ENCODE assay signal across 10 cellular contexts in the genomic region with DNA sequence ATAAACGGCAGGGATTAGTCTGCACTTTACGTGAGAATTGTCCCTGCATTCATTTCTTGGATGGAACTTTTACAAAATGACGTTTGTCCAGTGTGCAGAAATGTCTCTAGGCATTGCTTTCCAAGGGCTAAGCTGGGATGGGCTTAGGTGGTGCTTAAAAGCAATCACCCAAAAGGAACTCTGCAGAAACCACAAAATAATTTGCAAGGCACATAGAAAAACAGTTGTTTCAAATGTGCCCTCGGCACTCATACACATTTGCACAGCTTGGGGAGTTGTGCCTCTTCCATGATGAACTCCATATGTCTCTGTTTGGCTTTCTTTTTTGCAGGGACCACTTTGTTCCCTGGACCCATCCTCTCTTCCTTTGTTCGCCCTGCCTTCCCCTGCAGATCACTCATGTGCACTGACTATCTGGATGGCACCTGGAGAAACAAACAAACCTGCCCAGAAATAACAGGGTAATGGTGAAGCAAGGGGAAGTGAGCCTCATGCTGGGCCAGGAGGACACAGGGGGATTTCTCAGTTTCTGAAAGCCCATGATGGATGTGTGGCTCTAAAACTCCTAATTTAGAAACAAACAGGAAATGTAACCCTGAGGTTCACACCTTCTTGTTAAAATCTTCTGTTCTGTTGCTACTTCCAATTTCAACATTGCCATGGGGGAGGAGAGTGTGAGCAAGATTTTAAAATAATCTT.
DNase-seq lines count a peak whose midpoint lies in the region; ATAC-seq, FAIRE-seq and TF ChIP-seq lines count a peak whose summit lies in the region.
"Had no signal": no experiment of that assay in that cellular context is flagged by ENCODE, and none has a peak within 500 bp of the region (broad histone marks: within the 10 kb centered on the region; RNA-seq: fewer than 3 reads in every experiment).

No MANE protein-coding gene starts in this region.

- CTCF ChIA-PET in activated CD8-positive, alpha-beta memory T cell treated with anti-CD3 and anti-CD28 coated beads, Interleukin-2, amount 10 ng/mL, durations not matched to agents 7 days and 5 days (lab: Charles Lee), result interaction anchor here (1.6 kb wide), 1 partner anchor 17 kb away, joined by 3 read pairs; no protein-coding TSS in a partner anchor
- CTCF ChIA-PET in PC-3 (lab: Charles Lee), result no interaction called here

- H3K4me1 Mint-ChIP-seq in activated CD8-positive, alpha-beta memory T cell treated with anti-CD3 and anti-CD28 coated beads, Interleukin-2, amount 10 ng/mL, durations not matched to agents 7 days and 5 days, result peaks cover 8% of the 10 kb centered on the region

- no peak overlapping the region for H3K9ac ChIP-seq in PC-3 (ENCODE audit: low read length)

- no peak overlapping the region for H2AFZ ChIP-seq in PC-3 (ENCODE audit: low read length)

- H3K4me1 ChIP-seq in PC-3 (ENCODE audit: insufficient read depth, low read length), result peaks cover 8% of the 10 kb centered on the region; the same call in 1 of the 2 replicates
- H3K4me1 ChIP-seq: A549 had no signal

- POLR2A ChIA-PET in PC-3 (lab: Charles Lee; ENCODE audit: unreplicated experiment), result no interaction called here

- no peaks in the 10 kb centered on the region for H3K79me2 ChIP-seq in PC-3 (ENCODE audit: low read length)

- 0 out of 2 replicates have a peak, but pooled peaks cover 3% of the 10 kb centered on the region for H3K9me3 ChIP-seq in PC-3 (ENCODE audit: low read length)
- H3K9me3 ChIP-seq: A549 had no signal

- no peaks in the 10 kb centered on the region for H3K9me2 ChIP-seq in PC-3 (replicated peaks; ENCODE audit: low read length)

- H3K4me3 Mint-ChIP-seq in activated CD8-positive, alpha-beta memory T cell treated with anti-CD3 and anti-CD28 coated beads, Interleukin-2, amount 10 ng/mL, durations not matched to agents 7 days and 5 days, result no peak overlapping the region

- H3K27ac Mint-ChIP-seq in activated CD8-positive, alpha-beta memory T cell treated with anti-CD3 and anti-CD28 coated beads, Interleukin-2, amount 10 ng/mL, durations not matched to agents 7 days and 5 days, result peak overlapping the region; percentile 6

- ATAC-seq in activated CD8-positive, alpha-beta memory T cell treated with anti-CD3 and anti-CD28 coated beads, Interleukin-2, amount 10 ng/mL, durations not matched to agents 7 days and 5 days, result peak; percentile 51
- ATAC-seq in HG02610 (IDR thresholded peaks at IDR 0.05; ENCODE audit: unreplicated experiment), result peak; percentile 85
- no peak for ATAC-seq in PC-3
- ATAC-seq: A549 had no signal

- H3K36me3 ChIP-seq in PC-3 (ENCODE audit: low read depth, low read length), result no peaks in the 10 kb centered on the region
- H3K36me3 ChIP-seq: brain microvascular endothelial cell had no signal

- no peaks in the 10 kb centered on the region for H3K27me3 ChIP-seq in PC-3 (ENCODE audit: low read length)
- H3K27me3 ChIP-seq: brain microvascular endothelial cell had no signal

- no TSS peak for BruUV-seq in PC-3 (replicated peaks; lab: Mats Ljungman, UMichigan)

- H3K27me3 Mint-ChIP-seq in activated CD8-positive, alpha-beta memory T cell treated with anti-CD3 and anti-CD28 coated beads, Interleukin-2, amount 10 ng/mL, durations not matched to agents 7 days and 5 days, result peaks cover 11% of the 10 kb centered on the region

- no peak overlapping the region for H3K27ac ChIP-seq in PC-3 (ENCODE audit: low read length)
- H3K27ac ChIP-seq: A549, brain microvascular endothelial cell had no signal

- no peaks in the 10 kb centered on the region for H3F3A ChIP-seq in PC-3 (ENCODE audit: low read length, unreplicated experiment)

- H3K4me2 ChIP-seq in PC-3 (ENCODE audit: low read length), result no peak overlapping the region
- H3K4me2 ChIP-seq: A549 had no signal

- no peaks in the 10 kb centered on the region for H3K9me3 Mint-ChIP-seq in activated CD8-positive, alpha-beta memory T cell treated with anti-CD3 and anti-CD28 coated beads, Interleukin-2, amount 10 ng/mL, durations not matched to agents 7 days and 5 days (ENCODE audit: low read depth)

- DNase-seq in activated CD8-positive, alpha-beta memory T cell treated with anti-CD3 and anti-CD28 coated beads, Interleukin-2, amount 10 ng/mL, durations not matched to agents 7 days and 5 days, result no peak
- DNase-seq in activated CD8-positive, alpha-beta memory T cell treated with anti-CD3 and anti-CD28 coated beads, Interleukin-2, amount 50 U/mL, for 4 hours, result no peak
- peak; percentile 80 for DNase-seq in NCI-H69 (lab: John Stamatoyannopoulos, UW)
- DNase-seq in PC-3, result no peak
- DNase-seq in urothelium cell line (ENCODE audit: low spot score), result no peak
- DNase-seq in activated effector memory CD4-positive, alpha-beta T cell treated with Interleukin-2 at 50 U/mL for 16 hours, result no peak
- DNase-seq in frontal cortex (ENCODE audit: low spot score in 2 of 2), result no peak
- DNase-seq: brain microvascular endothelial cell had no signal

- no peak for TF ChIP-seq CTCF in PC-3 (conservative IDR thresholded peaks at IDR 0.05; ENCODE audit: low read depth, low read length)

- intact Hi-C loops in PC-3 (cut with micrococcal nuclease), result no loop called here

- no peaks in the 10 kb centered on the region for H4K20me1 ChIP-seq in PC-3 (ENCODE audit: low read length)

- no peaks in the 10 kb centered on the region for H3K36me3 Mint-ChIP-seq in activated CD8-positive, alpha-beta memory T cell treated with anti-CD3 and anti-CD28 coated beads, Interleukin-2, amount 10 ng/mL, durations not matched to agents 7 days and 5 days

- H3K4me3 ChIP-seq in PC-3 (ENCODE audit: low read length), result no peak overlapping the region
- H3K4me3 ChIP-seq: A549 had no signal

- no peak for FAIRE-seq in urothelium cell line (lab: Jason Lieb, UNC)
- FAIRE-seq in frontal cortex (lab: Jason Lieb, UNC), result no peak
- FAIRE-seq: A549 had no signal
